24 cellular contexts compared by ENCODE assay signal in the genomic region with DNA sequence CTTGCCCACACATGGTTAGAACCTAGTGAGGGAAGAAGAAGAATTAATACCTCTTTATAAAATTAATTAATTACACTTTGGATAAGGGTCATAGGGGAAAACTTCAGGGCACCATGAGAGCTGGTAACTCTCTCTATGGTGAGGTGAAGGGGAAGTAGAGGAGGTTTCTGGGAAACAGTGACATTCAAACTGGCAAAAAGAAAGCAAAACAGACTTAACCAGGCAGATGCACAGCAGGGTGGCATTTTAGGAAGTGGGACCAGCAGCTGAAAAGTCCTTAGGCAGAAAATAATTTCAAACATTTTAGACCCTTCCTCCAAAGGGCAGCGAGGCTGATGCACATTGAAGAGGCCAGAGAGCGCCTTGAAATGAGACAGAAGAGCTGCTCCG.
"Had no signal": no experiment of that assay in that cellular context is flagged by ENCODE, and none has a peak within 500 bp of the region (broad histone marks: within the 10 kb centered on the region; RNA-seq: fewer than 3 reads in every experiment).

No MANE protein-coding gene starts in this region.

- H3K4me3 ChIP-seq: cardiac muscle cell had no signal

- H3K27me3 ChIP-seq: brain microvascular endothelial cell, cardiac muscle cell had no signal

- H3K4me3 Mint-ChIP-seq: activated CD8-positive, alpha-beta T cell treated with anti-CD3 and anti-CD28 coated beads for 36 hours; activated naive CD4-positive, alpha-beta T cell treated with anti-CD3 and anti-CD28 coated beads, Interleukin-2, amount 10 ng/mL, durations not matched to agents 7 days and 5 days; activated naive CD8-positive, alpha-beta T cell treated with anti-CD3 and anti-CD28 coated beads for 36 hours; activated T-cell treated with anti-CD3 and anti-CD28 coated beads, Interleukin-2, amount 50 U/mL, for 72 hours; T-helper 17 cell had no signal

- DNase-seq: activated CD4-positive, alpha-beta T cell treated with anti-CD3 and anti-CD28 coated beads for 4 hours; activated CD8-positive, alpha-beta memory T cell treated with anti-CD3 and anti-CD28 coated beads, Interleukin-2, amount 50 U/mL, for 4 hours; activated CD8-positive, alpha-beta T cell treated with anti-CD3 and anti-CD28 coated beads for 36 hours; activated gamma-delta T cell treated with Interleukin-2 at 50 U/mL for 16 hours; activated naive CD4-positive, alpha-beta T cell treated with anti-CD3 and anti-CD28 coated beads, Interleukin-2, amount 10 ng/mL, durations not matched to agents 7 days and 5 days; activated naive CD8-positive, alpha-beta T cell treated with anti-CD3 and anti-CD28 coated beads for 36 hours; activated T-cell treated with anti-CD3 and anti-CD28 coated beads, Interleukin-2, amount 50 U/mL, for 72 hours; brain microvascular endothelial cell; MM.1S; NCI-H1105 treated with DMSO at 0.1 percent for 48 hours; NCI-H146; NCI-H187 treated with DMSO at 0.1 percent for 48 hours; NCI-H2081 treated with DMSO at 0.1 percent for 48 hours; NCI-H2171; NCI-H2227 treated with DMSO at 0.1 percent for 48 hours; NCI-H526; NCI-H774; SIG-M5; T-helper 17 cell; T1000; WERI-Rb-1 had no signal

- H3K36me3 Mint-ChIP-seq: activated naive CD4-positive, alpha-beta T cell treated with anti-CD3 and anti-CD28 coated beads, Interleukin-2, amount 10 ng/mL, durations not matched to agents 7 days and 5 days; activated naive CD8-positive, alpha-beta T cell treated with anti-CD3 and anti-CD28 coated beads for 36 hours had no signal

- H3K4me1 Mint-ChIP-seq: activated naive CD4-positive, alpha-beta T cell treated with anti-CD3 and anti-CD28 coated beads, Interleukin-2, amount 10 ng/mL, durations not matched to agents 7 days and 5 days; activated naive CD8-positive, alpha-beta T cell treated with anti-CD3 and anti-CD28 coated beads for 36 hours had no signal

- H3K27me3 Mint-ChIP-seq: activated CD8-positive, alpha-beta T cell treated with anti-CD3 and anti-CD28 coated beads for 36 hours; activated naive CD4-positive, alpha-beta T cell treated with anti-CD3 and anti-CD28 coated beads, Interleukin-2, amount 10 ng/mL, durations not matched to agents 7 days and 5 days; activated naive CD8-positive, alpha-beta T cell treated with anti-CD3 and anti-CD28 coated beads for 36 hours had no signal

- H3K9me3 Mint-ChIP-seq: activated CD8-positive, alpha-beta T cell treated with anti-CD3 and anti-CD28 coated beads for 36 hours; activated naive CD4-positive, alpha-beta T cell treated with anti-CD3 and anti-CD28 coated beads, Interleukin-2, amount 10 ng/mL, durations not matched to agents 7 days and 5 days; activated naive CD8-positive, alpha-beta T cell treated with anti-CD3 and anti-CD28 coated beads for 36 hours; activated T-cell treated with anti-CD3 and anti-CD28 coated beads, Interleukin-2, amount 50 U/mL, for 72 hours had no signal

- H3K27ac Mint-ChIP-seq: activated CD8-positive, alpha-beta T cell treated with anti-CD3 and anti-CD28 coated beads for 36 hours; activated naive CD4-positive, alpha-beta T cell treated with anti-CD3 and anti-CD28 coated beads, Interleukin-2, amount 10 ng/mL, durations not matched to agents 7 days and 5 days; activated naive CD8-positive, alpha-beta T cell treated with anti-CD3 and anti-CD28 coated beads for 36 hours; activated T-cell treated with anti-CD3 and anti-CD28 coated beads, Interleukin-2, amount 50 U/mL, for 72 hours; activated T-helper 2 cell treated with anti-CD3 and anti-CD28 coated beads, Interferon-gamma antibody, Interleukin-2, Interleukin-4, amounts not matched to agents 10 μg/mL and 5 μg/mL and 100 μg/mL, durations not matched to agents 14 hours and 24 hours and 36 hours; T-helper 17 cell had no signal

- H3K27ac ChIP-seq: brain microvascular endothelial cell, cardiac muscle cell, WERI-Rb-1 had no signal

- ATAC-seq: activated CD4-positive, CD25-positive, alpha-beta regulatory T cell treated with anti-CD3 and anti-CD28 coated beads, Interleukin-2, amount 50 U/mL, for 24 hours; activated CD8-positive, alpha-beta T cell treated with anti-CD3 and anti-CD28 coated beads for 36 hours; activated T-cell treated with anti-CD3 and anti-CD28 coated beads, Interleukin-2, amount 50 U/mL, for 72 hours; T-helper 17 cell had no signal

- H3K36me3 ChIP-seq: cardiac muscle cell, WERI-Rb-1 had no signal
